Comparison of ENCODE assay signal across 22 cellular contexts in genomic region chr11:49424136-49424535, GRCh38.
"Had no signal": no experiment of that assay in that cellular context is flagged by ENCODE, and none has a peak within 500 bp of the region (broad histone marks: within the 10 kb centered on the region; RNA-seq: fewer than 3 reads in every experiment).

No MANE protein-coding gene starts in this region.

- H3K36me3 ChIP-seq: esophagus squamous epithelium, lower lobe of right lung, ovary, right lobe of liver, thyroid gland, vagina had no signal

- H3K27ac ChIP-seq: esophagus squamous epithelium, lower lobe of right lung, ovary, right lobe of liver, thyroid gland, vagina had no signal

- DNase-seq: cortex of kidney; effector memory CD8-positive, alpha-beta T cell; erythroblast; esophagus squamous epithelium; foreskin melanocyte; immature natural killer cell; left ventricle myocardium superior; lower lobe of right lung; naive thymus-derived CD4-positive, alpha-beta T cell; ovary; right lobe of liver; small intestine; stimulated activated CD4-positive, alpha-beta T cell treated with anti-CD3 and anti-CD28 coated beads, Interleukin-15, amount 100 ng/mL, for 24 hours; stimulated activated CD4-positive, alpha-beta T cell treated with anti-CD3 and anti-CD28 coated beads, Interleukin-2, amount 100 ng/mL, for 48 hours; stimulated activated naive B cell treated with anti-CD40 and anti-IgM and Interleukin-4, amounts not matched to agents 10 μg/mL and 1 μg/mL and 100 μg/mL, for 72 hours; thyroid gland; trophoblast cell had no signal

- H3K9me3 ChIP-seq: esophagus squamous epithelium, lower lobe of right lung, ovary, right lobe of liver, thyroid gland, vagina had no signal

- H3K4me1 ChIP-seq: esophagus squamous epithelium, lower lobe of right lung, right lobe of liver, thyroid gland, vagina had no signal

- H3K4me3 Mint-ChIP-seq: effector memory CD8-positive, alpha-beta T cell; immature natural killer cell; memory B cell; mesothelial cell of epicardium; naive thymus-derived CD4-positive, alpha-beta T cell; nephron; stimulated activated naive B cell treated with anti-CD40 and anti-IgM and Interleukin-4, amounts not matched to agents 10 μg/mL and 1 μg/mL and 100 μg/mL, for 72 hours; stimulated activated naive CD8-positive, alpha-beta T cell treated with anti-CD3 and anti-CD28 coated beads, Interleukin-15, Interleukin-2, amounts not matched to agents 100 ng/mL and 50 ng/mL, for 24 hours had no signal

- ATAC-seq: effector memory CD8-positive, alpha-beta T cell; left ventricle myocardium superior; lower lobe of right lung; naive thymus-derived CD4-positive, alpha-beta T cell; right lobe of liver; stimulated activated naive B cell treated with anti-CD40 and anti-IgM and Interleukin-4, amounts not matched to agents 10 μg/mL and 1 μg/mL and 100 μg/mL, for 72 hours had no signal

- H3K27ac Mint-ChIP-seq: effector memory CD8-positive, alpha-beta T cell; immature natural killer cell; memory B cell; mesothelial cell of epicardium; naive thymus-derived CD4-positive, alpha-beta T cell; nephron; stimulated activated naive B cell treated with anti-CD40 and anti-IgM and Interleukin-4, amounts not matched to agents 10 μg/mL and 1 μg/mL and 100 μg/mL, for 72 hours; stimulated activated naive CD8-positive, alpha-beta T cell treated with anti-CD3 and anti-CD28 coated beads, Interleukin-15, Interleukin-2, amounts not matched to agents 100 ng/mL and 50 ng/mL, for 24 hours had no signal

- H3K36me3 Mint-ChIP-seq: memory B cell; mesothelial cell of epicardium; naive thymus-derived CD4-positive, alpha-beta T cell; stimulated activated naive B cell treated with anti-CD40 and anti-IgM and Interleukin-4, amounts not matched to agents 10 μg/mL and 1 μg/mL and 100 μg/mL, for 72 hours had no signal

- H3K4me3 ChIP-seq: esophagus squamous epithelium, lower lobe of right lung, ovary, right lobe of liver, thyroid gland, vagina had no signal

- H3K4me1 Mint-ChIP-seq: immature natural killer cell; memory B cell; mesothelial cell of epicardium; naive thymus-derived CD4-positive, alpha-beta T cell; nephron; stimulated activated naive B cell treated with anti-CD40 and anti-IgM and Interleukin-4, amounts not matched to agents 10 μg/mL and 1 μg/mL and 100 μg/mL, for 72 hours had no signal

- H3K27me3 ChIP-seq: esophagus squamous epithelium, ovary, right lobe of liver, thyroid gland, vagina had no signal

- H3K27me3 Mint-ChIP-seq: effector memory CD8-positive, alpha-beta T cell; memory B cell; naive thymus-derived CD4-positive, alpha-beta T cell; stimulated activated naive B cell treated with anti-CD40 and anti-IgM and Interleukin-4, amounts not matched to agents 10 μg/mL and 1 μg/mL and 100 μg/mL, for 72 hours; stimulated activated naive CD8-positive, alpha-beta T cell treated with anti-CD3 and anti-CD28 coated beads, Interleukin-15, Interleukin-2, amounts not matched to agents 100 ng/mL and 50 ng/mL, for 24 hours had no signal
